ENCODE assay signal across 28 cellular contexts in the genomic region with DNA sequence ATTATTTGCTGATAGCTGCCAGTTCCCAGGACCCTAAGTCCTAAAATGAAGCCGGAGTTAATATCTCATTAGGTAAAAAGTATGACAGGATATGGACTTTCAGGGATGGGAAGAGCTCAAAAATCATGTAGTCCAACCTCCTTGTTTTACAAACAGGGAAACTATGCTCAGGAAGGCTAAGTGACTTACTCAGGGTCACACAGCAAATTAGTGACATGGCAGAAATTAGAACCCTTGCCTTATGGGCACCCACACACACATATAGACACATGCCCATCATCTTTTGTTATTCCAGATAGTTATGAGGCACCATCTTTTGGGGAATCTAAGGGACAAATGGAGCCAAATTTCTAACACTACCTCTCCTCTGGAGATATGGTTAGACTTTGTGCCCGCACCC.
"Had no signal": no experiment of that assay in that cellular context is flagged by ENCODE, and none has a peak within 500 bp of the region (broad histone marks: within the 10 kb centered on the region; RNA-seq: fewer than 3 reads in every experiment).

No MANE protein-coding gene starts in this region.

- H3K4me3 ChIP-seq: colonic mucosa, coronary artery, dorsolateral prefrontal cortex, esophagus muscularis mucosa, esophagus squamous epithelium, gastrocnemius medialis, gastroesophageal sphincter, heart left ventricle, heart right ventricle had no signal

- H3K27ac Mint-ChIP-seq: dendritic cell treated with granulocyte-macrophage colony-stimulating factor and Interleukin-4, amounts not matched to agents 40 ng/mL and 50 ng/mL, for 4 days; effector memory CD8-positive, alpha-beta T cell; endodermal cell had no signal

- FAIRE-seq: colon, endometrium, frontal cortex had no signal

- DNase-seq: colonic mucosa; cortex of kidney; dermis blood vessel endothelial cell; dorsolateral prefrontal cortex; effector CD4-positive, alpha-beta T cell; effector CD8-positive, alpha-beta T cell; effector memory CD4-positive, alpha-beta T cell; effector memory CD8-positive, alpha-beta T cell; endodermal cell; erythroblast; esophagus squamous epithelium; foreskin fibroblast; foreskin keratinocyte; foreskin melanocyte; gastrocnemius medialis; glutamatergic neuron; head of caudate nucleus; heart left ventricle; heart right ventricle had no signal

- ATAC-seq: effector memory CD8-positive, alpha-beta T cell; esophagus mucosa; foreskin keratinocyte; gastrocnemius medialis; gastroesophageal sphincter; heart left ventricle; heart right ventricle had no signal

- H3K4me3 Mint-ChIP-seq: dendritic cell treated with granulocyte-macrophage colony-stimulating factor and Interleukin-4, amounts not matched to agents 40 ng/mL and 50 ng/mL, for 4 days; effector memory CD8-positive, alpha-beta T cell; endodermal cell had no signal

- H3K27ac ChIP-seq: colonic mucosa, coronary artery, dorsolateral prefrontal cortex, epithelial cell of prostate, esophagus muscularis mucosa, esophagus squamous epithelium, foreskin keratinocyte, gastrocnemius medialis, gastroesophageal sphincter, heart left ventricle, heart right ventricle had no signal

- H3K27me3 Mint-ChIP-seq: dendritic cell treated with granulocyte-macrophage colony-stimulating factor and Interleukin-4, amounts not matched to agents 40 ng/mL and 50 ng/mL, for 4 days had no signal

- H3K36me3 ChIP-seq: colonic mucosa, esophagus muscularis mucosa, esophagus squamous epithelium, gastrocnemius medialis, gastroesophageal sphincter, heart left ventricle, heart right ventricle had no signal

- H3K9me3 ChIP-seq: colonic mucosa, esophagus muscularis mucosa, esophagus squamous epithelium, gastrocnemius medialis, gastroesophageal sphincter, heart left ventricle, heart right ventricle had no signal

- H3K4me1 ChIP-seq: colonic mucosa, esophagus muscularis mucosa, esophagus squamous epithelium, foreskin keratinocyte, gastrocnemius medialis, heart left ventricle, heart right ventricle had no signal

- H3K9me3 Mint-ChIP-seq: dendritic cell treated with granulocyte-macrophage colony-stimulating factor and Interleukin-4, amounts not matched to agents 40 ng/mL and 50 ng/mL, for 4 days; effector memory CD8-positive, alpha-beta T cell; endodermal cell had no signal

- H3K27me3 ChIP-seq: colonic mucosa, dorsolateral prefrontal cortex, esophagus muscularis mucosa, esophagus squamous epithelium, gastrocnemius medialis, gastroesophageal sphincter, heart left ventricle, heart right ventricle had no signal
